ENCODE assay signal across 8 cellular contexts in the genomic region with DNA sequence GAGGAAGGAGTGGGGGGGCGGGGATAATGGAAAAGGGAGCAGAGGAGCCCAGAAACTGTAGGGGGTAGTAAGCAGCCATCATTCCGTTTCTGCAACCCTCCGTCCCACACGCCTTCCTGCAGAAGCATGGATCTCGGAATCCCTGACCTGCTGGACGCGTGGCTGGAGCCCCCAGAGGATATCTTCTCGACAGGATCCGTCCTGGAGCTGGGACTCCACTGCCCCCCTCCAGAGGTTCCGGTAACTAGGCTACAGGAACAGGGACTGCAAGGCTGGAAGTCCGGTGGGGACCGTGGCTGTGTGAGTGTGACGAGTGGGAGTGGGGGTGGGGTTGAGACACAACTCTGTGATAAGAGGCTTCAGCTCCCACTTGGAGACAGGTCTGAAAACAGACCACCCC. TPM values are rescaled to one million over a fixed set of nuclear protein-coding genes. Genes with fewer than 3 reads are reported as not detected.
DNase-seq lines count a peak whose midpoint lies in the region; ATAC-seq, FAIRE-seq and TF ChIP-seq lines count a peak whose summit lies in the region.

No MANE protein-coding gene starts in this region.

- H3K4me3 Mint-ChIP-seq in Calu3 (ENCODE audit: low read depth, unreplicated experiment) = peak overlapping the region; percentile 90

- H3K4me3 ChIP-seq in OCI-LY1 (ENCODE audit: low read depth, low read length, poor library complexity, severe bottlenecking) (peak overlapping the region; percentile 91), endothelial cell of umbilical vein (replicated peaks in 1 of 3; ENCODE audit: insufficient read depth in 1 of 3, low read depth in 1 of 3, low read length in 3 of 3) (peak overlapping the region in 2 of 3 experiments; percentile 62 to 68), trophoblast cell (ENCODE audit: low read depth, low read length) (no peak overlapping the region)

- H3K27me3 Mint-ChIP-seq in Calu3 (ENCODE audit: unreplicated experiment) = no peaks in the 10 kb centered on the region

- H3K9me3 ChIP-seq in OCI-LY1 (ENCODE audit: low read length) = no peaks in the 10 kb centered on the region
- H3K9me3 ChIP-seq in endothelial cell of umbilical vein (replicated peaks; ENCODE audit: control insufficient read depth, insufficient read depth, low read length) = no peaks in the 10 kb centered on the region
- H3K9me3 ChIP-seq in trophoblast cell (ENCODE audit: insufficient read depth, low read depth, low read length) = no peaks in the 10 kb centered on the region

- CTCF ChIA-PET in Calu3 (lab: Charles Lee) = interaction anchor here (0.6 to 3.1 kb wide), 5 partner anchors 9 to 255 kb away, joined by 5 to 27 read pairs (median 16); a partner anchor contains a TSS
- CTCF ChIA-PET in endothelial cell of umbilical vein (lab: Charles Lee) = interaction anchor here (2.4 to 4.7 kb wide), 3 partner anchors 9 to 23 kb away, joined by 10 to 37 read pairs (median 16); a partner anchor contains a TSS

- H3K79me2 ChIP-seq in OCI-LY1 (ENCODE audit: insufficient read depth, low read length) (peaks cover 4% of the 10 kb centered on the region; the same call in 1 of the 2 replicates), endothelial cell of umbilical vein (ENCODE audit: control insufficient read depth, insufficient read depth, low read length) (no peaks in the 10 kb centered on the region), trophoblast cell (ENCODE audit: control insufficient read depth, insufficient read depth, low read length, poor library complexity) (peaks cover 3% of the 10 kb centered on the region)

- peak overlapping the region; percentile 64 for H3K14ac ChIP-seq in trophoblast cell (ENCODE audit: low read length)

- no peak overlapping the region for H2BK12ac ChIP-seq in trophoblast cell (ENCODE audit: low read length)

- H3K9ac ChIP-seq in OCI-LY1 (ENCODE audit: low read length) = peak overlapping the region; percentile 94
- H3K9ac ChIP-seq in endothelial cell of umbilical vein (replicated peaks; ENCODE audit: extremely low read depth, insufficient read depth, low read length) = no peak overlapping the region
- H3K9ac ChIP-seq in trophoblast cell (ENCODE audit: low read length) = peak overlapping the region; percentile 0

- H4K12ac ChIP-seq in trophoblast cell (ENCODE audit: low read depth, low read length) = peak overlapping the region; percentile 82

- no peaks in the 10 kb centered on the region for H3K9me1 ChIP-seq in endothelial cell of umbilical vein (replicated peaks; ENCODE audit: control insufficient read depth, extremely low read depth, insufficient read depth, low read length)

- peak overlapping the region; percentile 67 for H2AK5ac ChIP-seq in trophoblast cell (ENCODE audit: low read length)

- WGBS in trophoblast cell (ENCODE audit: extremely low coverage, insufficient coverage, insufficient read length) = no CpG with 5 or more reads among the region's 13 CpGs

- peak overlapping the region; percentile 95 for H3K27ac Mint-ChIP-seq in Calu3 (ENCODE audit: unreplicated experiment)

- H3K23ac ChIP-seq in trophoblast cell (ENCODE audit: low read length) = no peak overlapping the region

- dilution Hi-C loops in endothelial cell of umbilical vein (cut with MboI; ENCODE audit: extremely low pct_ligation_motif_present, low sequenced_read_pairs) = no loop called here

- H3K9me2 ChIP-seq in OCI-LY1 (ENCODE audit: low read depth, low read length) = no peaks in the 10 kb centered on the region

- POLR2A ChIA-PET in endothelial cell of umbilical vein (lab: Charles Lee) = no interaction called here

- H3K36me3 ChIP-seq in OCI-LY1 (ENCODE audit: insufficient read depth, low read length) = peaks cover 11% of the 10 kb centered on the region; the same call in 1 of the 2 replicates
- no peaks in the 10 kb centered on the region for H3K36me3 ChIP-seq in endothelial cell of umbilical vein (ENCODE audit: control insufficient read depth in 2 of 2, extremely low read depth in 1 of 2, insufficient read depth in 2 of 2, low read length in 2 of 2)
- H3K36me3 ChIP-seq in trophoblast cell (ENCODE audit: control insufficient read depth in 1 of 2, insufficient read depth in 2 of 2, low read length in 2 of 2) = peaks cover 2 to 7% of the 10 kb centered on the region in 2 experiments

- intact Hi-C loops in Calu3 (cut with micrococcal nuclease; ENCODE audit: unreplicated experiment) = no loop called here
- intact Hi-C loops in endothelial cell of umbilical vein (cut with micrococcal nuclease) = no loop called here

- BruUV-seq in Calu3 (replicated peaks; lab: Mats Ljungman, UMichigan) = no TSS peak
- BruUV-seq in endothelial cell of umbilical vein (replicated peaks; lab: Mats Ljungman, UMichigan) = no TSS peak

- no peak overlapping the region for H2BK5ac ChIP-seq in trophoblast cell (ENCODE audit: low read depth, low read length, poor library complexity)

- peaks cover 4% of the 10 kb centered on the region; the same call in 1 of the 2 replicates for H3F3A ChIP-seq in OCI-LY1 (ENCODE audit: insufficient read depth, low read length)

- peaks cover 31% of the 10 kb centered on the region for H3K4me1 Mint-ChIP-seq in Calu3 (ENCODE audit: low read depth, unreplicated experiment)

- H4K91ac ChIP-seq in trophoblast cell (ENCODE audit: low read depth, low read length) = peak overlapping the region; percentile 69

- no peak overlapping the region for H2BK120ac ChIP-seq in trophoblast cell (ENCODE audit: insufficient read depth, low read length, poor library complexity)

- peaks cover 16% of the 10 kb centered on the region for H3K79me1 ChIP-seq in trophoblast cell (ENCODE audit: low read length)

- peaks cover 51% of the 10 kb centered on the region for H3K36me3 Mint-ChIP-seq in Calu3 (ENCODE audit: insufficient read depth, unreplicated experiment)

- peaks cover 48% of the 10 kb centered on the region for H3K4me1 ChIP-seq in OCI-LY1 (ENCODE audit: insufficient read depth, low read length, severe bottlenecking)
- peaks cover 26% of the 10 kb centered on the region for H3K4me1 ChIP-seq in endothelial cell of umbilical vein (ENCODE audit: control insufficient read depth, extremely low read depth, insufficient read depth, low read length)
- H3K4me1 ChIP-seq in trophoblast cell (ENCODE audit: control insufficient read depth in 1 of 2, insufficient read depth in 2 of 2, low read length in 2 of 2) = peaks cover 6 to 10% of the 10 kb centered on the region in 2 experiments

- H2AFZ ChIP-seq in OCI-LY1 (ENCODE audit: low read length) (no peak overlapping the region), endothelial cell of umbilical vein (ENCODE audit: low read depth, low read length) (peak overlapping the region; percentile 16), trophoblast cell (ENCODE audit: insufficient read depth, low read length, poor library complexity) (no peak overlapping the region)

- ATAC-seq in HG03097 (IDR thresholded peaks at IDR 0.05; ENCODE audit: low FRiP score, unreplicated experiment) (no peak), GM21619 (IDR thresholded peaks at IDR 0.05; ENCODE audit: unreplicated experiment) (no peak)

- FAIRE-seq in endothelial cell of umbilical vein (lab: Jason Lieb, UNC) = no peak

- no peaks in the 10 kb centered on the region for H3K27me3 ChIP-seq in OCI-LY1 (ENCODE audit: insufficient read depth, low read length)
- H3K27me3 ChIP-seq in endothelial cell of umbilical vein (ENCODE audit: control insufficient read depth in 2 of 2, insufficient read depth in 2 of 2, low read length in 2 of 2) = no peaks in the 10 kb centered on the region
- H3K27me3 ChIP-seq in trophoblast cell (ENCODE audit: insufficient read depth, low read length) = no peaks in the 10 kb centered on the region

- peak; percentile 8 for TF ChIP-seq CTCF in Calu3 (IDR thresholded peaks at IDR 0.05; ENCODE audit: unreplicated experiment)
- no peak for TF ChIP-seq CTCF in OCI-LY1 (IDR thresholded peaks at IDR 0.05; ENCODE audit: low read length)
- no peak for TF ChIP-seq CTCF in endothelial cell of umbilical vein (IDR thresholded peaks at IDR 0.05; ENCODE audit: extremely low read depth in 1 of 2, insufficient read depth in 1 of 2, low read depth in 1 of 2, low read length in 2 of 2)

- peak overlapping the region; percentile 75 for H4K8ac ChIP-seq in trophoblast cell (ENCODE audit: low read depth, low read length)

- H4K20me1 ChIP-seq in OCI-LY1 (ENCODE audit: insufficient read depth, low read length) (no peaks in the 10 kb centered on the region), endothelial cell of umbilical vein (replicated peaks; ENCODE audit: control insufficient read depth, extremely low read depth, insufficient read depth, low read length) (no peaks in the 10 kb centered on the region)

- H3K4ac ChIP-seq in trophoblast cell (ENCODE audit: low read depth, low read length) = peak overlapping the region; percentile 9

- TF ChIP-seq POLR2A in endothelial cell of umbilical vein (IDR thresholded peaks at IDR 0.05; ENCODE audit: low read depth, low read length) = no peak

- no peaks in the 10 kb centered on the region for H3K9me3 Mint-ChIP-seq in Calu3 (ENCODE audit: low read depth, unreplicated experiment)

- H3K4me2 ChIP-seq in OCI-LY1 (ENCODE audit: low read length) = peak overlapping the region; percentile 77
- H3K4me2 ChIP-seq in endothelial cell of umbilical vein (ENCODE audit: insufficient read depth, low read length) = peak overlapping the region; percentile 83
- H3K4me2 ChIP-seq in trophoblast cell (ENCODE audit: low read length) = peak overlapping the region; percentile 86

- no peak for DNase-seq in Calu3
- no peak for DNase-seq in endothelial cell of umbilical vein (ENCODE audit: low read depth, low spot score)
- DNase-seq in trophoblast cell = no peak
- DNase-seq in KG1 (lab: John Stamatoyannopoulos, UW) = no peak
- no peak for DNase-seq in NCI-H446 (lab: John Stamatoyannopoulos, UW)

- peak overlapping the region; percentile 5 for H3K18ac ChIP-seq in trophoblast cell (ENCODE audit: low read length)

- H3K27ac ChIP-seq in OCI-LY1 (ENCODE audit: low read depth, low read length, poor library complexity, severe bottlenecking) (peak overlapping the region; percentile 96), endothelial cell of umbilical vein (ENCODE audit: insufficient read depth, low read depth, low read length) (no peak overlapping the region), trophoblast cell (ENCODE audit: low read depth, low read length) (no peak overlapping the region)

RNA-seq across cellular contexts. Expression of a gene that starts 0.7 kb away (rescaled TPM):
- total RNA-seq in Calu3 (2022) (23.2 and 26.5 TPM in 2 replicates), endothelial cell of umbilical vein (8.1 and 9.9 TPM in 2 replicates)
- polyA plus RNA-seq in endothelial cell of umbilical vein = 11.7 and 12.1 TPM in 2 replicates
- polyA plus RNA-seq in endothelial cell of umbilical vein (2011; cell fraction: cytosol; rRNA removed) = 10.0 and 11.5 TPM in 2 replicates
- polyA plus RNA-seq in endothelial cell of umbilical vein (2011; cell fraction: nucleus; rRNA removed) = 30.6 and 32.2 TPM in 2 replicates
- 4.3 and 4.4 TPM in 2 replicates for polyA plus RNA-seq in endothelial cell of umbilical vein (2012)
- 7.1 and 10.0 TPM in 2 replicates for polyA minus RNA-seq in endothelial cell of umbilical vein
- 10.0 TPM for polyA minus RNA-seq in endothelial cell of umbilical vein (2011; cell fraction: cytosol; rRNA and poly(A)+ RNA removed)
- polyA minus RNA-seq in endothelial cell of umbilical vein (2011; cell fraction: nucleus; rRNA and poly(A)+ RNA removed) = 4.3 and 4.5 TPM in 2 replicates
- 7.7 and 8.0 TPM in 2 replicates for polyA plus RNA-seq in trophoblast cell (2013)

RNA-seq across cellular contexts. Expression of a gene that starts 5.1 kb away (rescaled TPM):
- total RNA-seq in Calu3 (2022) (138 and 152 TPM in 2 replicates), endothelial cell of umbilical vein (75.8 and 77.1 TPM in 2 replicates)
- 98.0 and 111 TPM in 2 replicates for polyA plus RNA-seq in endothelial cell of umbilical vein
- 75.7 and 79.8 TPM in 2 replicates for polyA plus RNA-seq in endothelial cell of umbilical vein (2011; cell fraction: cytosol; rRNA removed)
- polyA plus RNA-seq in endothelial cell of umbilical vein (2011; cell fraction: nucleus; rRNA removed) = 38.6 and 38.8 TPM in 2 replicates
- polyA plus RNA-seq in endothelial cell of umbilical vein (2012) = 60.2 and 62.4 TPM in 2 replicates
- polyA minus RNA-seq in endothelial cell of umbilical vein = 71.0 and 80.0 TPM in 2 replicates
- polyA minus RNA-seq in endothelial cell of umbilical vein (2011; cell fraction: cytosol; rRNA and poly(A)+ RNA removed) = 81.8 TPM
- 12.9 and 17.4 TPM in 2 replicates for polyA minus RNA-seq in endothelial cell of umbilical vein (2011; cell fraction: nucleus; rRNA and poly(A)+ RNA removed)
- 118 and 119 TPM in 2 replicates for polyA plus RNA-seq in trophoblast cell (2013)

RNA-seq across cellular contexts. Expression of a gene that starts 9.1 kb away (rescaled TPM):
- total RNA-seq in Calu3 (2022) (105 and 115 TPM in 2 replicates), endothelial cell of umbilical vein (89.0 and 90.2 TPM in 2 replicates)
- polyA plus RNA-seq in endothelial cell of umbilical vein = 144 and 149 TPM in 2 replicates
- polyA plus RNA-seq in endothelial cell of umbilical vein (2011; cell fraction: cytosol; rRNA removed) = 188 and 199 TPM in 2 replicates
- 83.8 and 93.5 TPM in 2 replicates for polyA plus RNA-seq in endothelial cell of umbilical vein (2011; cell fraction: nucleus; rRNA removed)
- polyA plus RNA-seq in endothelial cell of umbilical vein (2012) = 79.7 and 116 TPM in 2 replicates
- 34.8 and 34.9 TPM in 2 replicates for polyA minus RNA-seq in endothelial cell of umbilical vein
- polyA minus RNA-seq in endothelial cell of umbilical vein (2011; cell fraction: cytosol; rRNA and poly(A)+ RNA removed) = 104 TPM
- polyA minus RNA-seq in endothelial cell of umbilical vein (2011; cell fraction: nucleus; rRNA and poly(A)+ RNA removed) = 10.7 and 14.9 TPM in 2 replicates
- 88.7 and 92.8 TPM in 2 replicates for polyA plus RNA-seq in trophoblast cell (2013)

RNA-seq across cellular contexts. Expression of a gene that starts 10.0 kb away (rescaled TPM):
- total RNA-seq in Calu3 (2022) (39.5 and 52.1 TPM in 2 replicates), endothelial cell of umbilical vein (39.0 and 42.2 TPM in 2 replicates)
- 40.2 and 47.5 TPM in 2 replicates for polyA plus RNA-seq in endothelial cell of umbilical vein
- 22.6 and 23.0 TPM in 2 replicates for polyA plus RNA-seq in endothelial cell of umbilical vein (2011; cell fraction: cytosol; rRNA removed)
- polyA plus RNA-seq in endothelial cell of umbilical vein (2011; cell fraction: nucleus; rRNA removed) = 76.2 and 122 TPM in 2 replicates
- 22.8 and 25.2 TPM in 2 replicates for polyA plus RNA-seq in endothelial cell of umbilical vein (2012)
- polyA minus RNA-seq in endothelial cell of umbilical vein = 44.8 and 55.2 TPM in 2 replicates
- 11.1 TPM for polyA minus RNA-seq in endothelial cell of umbilical vein (2011; cell fraction: cytosol; rRNA and poly(A)+ RNA removed)
- 49.1 and 54.9 TPM in 2 replicates for polyA minus RNA-seq in endothelial cell of umbilical vein (2011; cell fraction: nucleus; rRNA and poly(A)+ RNA removed)
- polyA plus RNA-seq in trophoblast cell (2013) = 37.4 and 41.0 TPM in 2 replicates

RNA-seq across cellular contexts. Expression of a gene that starts 17.7 kb away (rescaled TPM):
- total RNA-seq in Calu3 (2022) (87.5 and 95.0 TPM in 2 replicates), endothelial cell of umbilical vein (124 and 135 TPM in 2 replicates)
- polyA plus RNA-seq in endothelial cell of umbilical vein = 54.6 and 76.0 TPM in 2 replicates
- 150 and 157 TPM in 2 replicates for polyA plus RNA-seq in endothelial cell of umbilical vein (2011; cell fraction: cytosol; rRNA removed)
- 42.8 and 52.7 TPM in 2 replicates for polyA plus RNA-seq in endothelial cell of umbilical vein (2011; cell fraction: nucleus; rRNA removed)
- 228 and 229 TPM in 2 replicates for polyA plus RNA-seq in endothelial cell of umbilical vein (2012)
- polyA minus RNA-seq in endothelial cell of umbilical vein = 61.1 and 63.2 TPM in 2 replicates
- 13.4 TPM for polyA minus RNA-seq in endothelial cell of umbilical vein (2011; cell fraction: cytosol; rRNA and poly(A)+ RNA removed)
- 12.9 and 13.4 TPM in 2 replicates for polyA minus RNA-seq in endothelial cell of umbilical vein (2011; cell fraction: nucleus; rRNA and poly(A)+ RNA removed)
- polyA plus RNA-seq in trophoblast cell (2013) = 141 and 148 TPM in 2 replicates
